In the genomic region with DNA sequence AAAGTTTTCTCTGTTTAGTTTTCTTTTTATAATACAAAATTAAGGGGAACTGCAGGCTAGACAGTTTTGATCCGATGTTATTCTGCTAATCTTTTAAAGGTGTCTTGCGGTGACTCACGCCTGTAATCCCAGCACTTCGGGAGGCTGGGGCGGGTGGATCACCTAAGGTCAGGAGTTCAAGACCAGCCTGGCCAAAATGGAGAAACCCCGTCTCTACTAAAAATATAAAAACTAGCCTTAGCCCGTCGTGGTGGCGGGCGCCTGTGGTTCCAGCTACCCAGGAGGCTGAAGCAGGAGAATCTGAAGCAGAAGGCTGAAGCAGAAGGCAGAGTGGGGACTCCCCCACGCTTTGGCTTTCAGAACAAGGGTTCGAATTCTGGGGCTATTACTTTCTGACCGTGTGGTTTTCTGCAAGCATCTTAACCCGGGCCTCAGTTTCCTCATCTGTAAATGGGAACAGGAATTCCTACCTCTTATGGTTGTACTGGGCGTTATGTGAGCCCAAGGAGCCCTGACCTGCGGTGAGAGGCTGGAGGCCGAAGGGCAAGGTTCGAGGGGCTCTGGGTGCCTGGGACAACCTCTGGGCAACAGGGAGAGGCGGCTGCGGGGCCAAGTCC, we compare ENCODE assay signal across 8 cellular contexts. TPM values are rescaled to one million over a fixed set of nuclear protein-coding genes. Genes with fewer than 3 reads are reported as not detected.
DNase-seq lines count a peak whose midpoint lies in the region; ATAC-seq and TF ChIP-seq lines count a peak whose summit lies in the region.

No MANE protein-coding gene starts in this region.

- H4K20me1 ChIP-seq in BLaER1: no peaks in the 10 kb centered on the region
- no peaks in the 10 kb centered on the region for H4K20me1 ChIP-seq in Karpas-422 (ENCODE audit: insufficient read depth, low read depth, low read length)

- H3K4me3 ChIP-seq in BLaER1 (peak overlapping the region; percentile 80), Karpas-422 (ENCODE audit: low read length) (peak overlapping the region; percentile 88), duodenal mucosa (ENCODE audit: low read depth in 1 of 2, low read length in 2 of 2) (peak overlapping the region; percentile 85 to 88)

- H3K9me3 ChIP-seq in BLaER1 (peaks cover 11% of the 10 kb centered on the region; the same call in 1 of the 2 replicates), Karpas-422 (ENCODE audit: low read length) (no peaks in the 10 kb centered on the region), duodenal mucosa (ENCODE audit: control insufficient read depth in 1 of 2, low read length in 2 of 2) (no peaks in the 10 kb centered on the region)

- no peaks in the 10 kb centered on the region for H3K9me2 ChIP-seq in Karpas-422 (replicated peaks; ENCODE audit: insufficient read depth, low read length)

- peaks cover 34 to 37% of the 10 kb centered on the region in 2 donors for H3K4me1 Mint-ChIP-seq in natural killer cell

- H3K36me3 ChIP-seq in BLaER1 (peaks cover 24% of the 10 kb centered on the region), Karpas-422 (ENCODE audit: insufficient read depth, low read length) (no peaks in the 10 kb centered on the region), duodenal mucosa (ENCODE audit: control insufficient read depth in 1 of 2, insufficient read depth in 2 of 2, low read length in 2 of 2) (no peaks in the 10 kb centered on the region)

- H3K4me3 Mint-ChIP-seq in natural killer cell: peak overlapping the region; percentile 95

- H3K27me3 ChIP-seq in BLaER1 (no peaks in the 10 kb centered on the region), Karpas-422 (ENCODE audit: low read length) (no peaks in the 10 kb centered on the region), duodenal mucosa (ENCODE audit: control insufficient read depth in 1 of 2, insufficient read depth in 2 of 2, low read length in 2 of 2) (no peaks in the 10 kb centered on the region)

- no peaks in the 10 kb centered on the region for H3K27me3 Mint-ChIP-seq in natural killer cell (ENCODE audit: low read depth in 2 of 2)

- DNase-seq in Karpas-422 (no peak), natural killer cell (no peak), OCI-M1 (lab: John Stamatoyannopoulos, UW) (no peak), NCI-H1694 (lab: John Stamatoyannopoulos, UW) (no peak), 8988T (no peak)
- no peak for DNase-seq in stimulated activated CD4-positive, alpha-beta T cell treated with anti-CD3 and anti-CD28 coated beads, Interleukin-12 subunit alpha, Interleukin-12 subunit beta, amount 100 ng/mL, for 4 hours

- peaks cover 21% of the 10 kb centered on the region for H3K79me2 ChIP-seq in Karpas-422 (ENCODE audit: low read length)

- peak overlapping the region; percentile 96 for H3K27ac Mint-ChIP-seq in natural killer cell

- H3K4me1 ChIP-seq in BLaER1: peaks cover 41% of the 10 kb centered on the region
- H3K4me1 ChIP-seq in Karpas-422 (ENCODE audit: low read length): peaks cover 19% of the 10 kb centered on the region
- peaks cover 21 to 23% of the 10 kb centered on the region in 2 donors for H3K4me1 ChIP-seq in duodenal mucosa (ENCODE audit: control insufficient read depth in 1 of 2, insufficient read depth in 2 of 2, low read length in 2 of 2)

- H3K27ac ChIP-seq in BLaER1: peak overlapping the region; percentile 97
- peak overlapping the region; percentile 46; the same call in 1 of the 2 replicates for H3K27ac ChIP-seq in Karpas-422 (ENCODE audit: low read length)
- H3K27ac ChIP-seq in duodenal mucosa (ENCODE audit: low read depth, low read length): peak overlapping the region; percentile 77

- TF ChIP-seq CTCF in natural killer cell (IDR thresholded peaks at IDR 0.05): no peak

- H3K36me3 Mint-ChIP-seq in natural killer cell: no peaks in the 10 kb centered on the region

- H3K4me2 ChIP-seq in BLaER1: peak overlapping the region; percentile 99
- H3K4me2 ChIP-seq in Karpas-422 (ENCODE audit: low read depth, low read length, poor library complexity, severe bottlenecking): peak overlapping the region; percentile 94

- peak overlapping the region; percentile 94 for H3K9ac ChIP-seq in BLaER1
- peak overlapping the region; percentile 91 for H3K9ac ChIP-seq in Karpas-422 (ENCODE audit: low read length)
- H3K9ac ChIP-seq in duodenal mucosa (ENCODE audit: low read depth in 1 of 2, low read length in 2 of 2): peak overlapping the region; percentile 77 to 88

- peak overlapping the region; percentile 94 for H2AFZ ChIP-seq in Karpas-422 (ENCODE audit: low read length)

- intact Hi-C loops in natural killer cell (cut with micrococcal nuclease): loop anchor here (2.0 kb wide), 3 partner anchors 68 to 158 kb away; no protein-coding TSS in a partner anchor

- no peak for ATAC-seq in natural killer cell

- H3K9me3 Mint-ChIP-seq in natural killer cell: no peaks in the 10 kb centered on the region

RNA-seq across cellular contexts. Expression of a gene that starts 1.2 kb away (rescaled TPM):
- 17.4 and 40.0 TPM in 2 replicates for total RNA-seq in Karpas-422 (2014; rRNA removed; shearing (Covaris generic); ENCODE audit: low replicate concordance)
- total RNA-seq in natural killer cell: 10 to 100 TPM; 23.6 to 34.3 (median 29.7) TPM

RNA-seq across cellular contexts. Expression of a gene that starts 39.8 kb away (rescaled TPM):
- not detected in 2 replicates for total RNA-seq in Karpas-422 (2014; rRNA removed; shearing (Covaris generic); ENCODE audit: low replicate concordance)
- under 1 TPM in 1 of 3 donors, not detected in 2; 0.33 TPM for total RNA-seq in natural killer cell

Comparison
In these comparisons a context has a peak if more than half of its experiments do, and no peak if none do; other contexts are left out.
1. H3K27ac ChIP-seq: peak in every context shown above with its lines; median percentile 97 in BLaER1; 77 in duodenal mucosa; 46 in Karpas-422.